In genomic region chr3:141399200-141399599, GRCh38 we compare ENCODE assay signal across 17 cellular contexts. TPM values are rescaled to one million over a fixed set of nuclear protein-coding genes. Genes with fewer than 3 reads are reported as not detected.
A peak's percentile ranks its signal among the peaks of the same experiment; 100 is the strongest.
DNase-seq lines count a peak whose midpoint lies in the region; ATAC-seq, FAIRE-seq and TF ChIP-seq lines count a peak whose summit lies in the region.
"Had no signal": no experiment of that assay in that cellular context is flagged by ENCODE, and none has a peak within 500 bp of the region (broad histone marks: within the 10 kb centered on the region; RNA-seq: fewer than 3 reads in every experiment).

No MANE protein-coding gene starts in this region.

- TF ChIP-seq POLR2A in gastroesophageal sphincter (IDR thresholded peaks at IDR 0.05) (no peak), stomach (IDR thresholded peaks at IDR 0.05) (no peak)

- H3K9me3 ChIP-seq in Panc1 (ENCODE audit: control insufficient read depth, insufficient read depth, low read depth, low read length) (peaks cover 5% of the 10 kb centered on the region; the same call in 1 of the 2 replicates), gastroesophageal sphincter (no peaks in the 10 kb centered on the region), stomach (peaks cover 0 to 7% (median 2%) of the 10 kb centered on the region in 4 donors)
- H3K9me3 ChIP-seq: ovary had no signal

- no TSS peak for BruUV-seq in Panc1 (replicated peaks; lab: Mats Ljungman, UMichigan)

- no peak overlapping the region for H3K4me3 Mint-ChIP-seq in activated CD4-positive, alpha-beta T cell treated with anti-CD3 and anti-CD28 coated beads for 36 hours

- POLR2A ChIA-PET in activated CD4-positive, alpha-beta T cell treated with anti-CD3 and anti-CD28 coated beads for 36 hours (lab: Charles Lee): no interaction called here
- POLR2A ChIA-PET in Panc1 (lab: Charles Lee): no interaction called here

- peaks cover 27% of the 10 kb centered on the region for H3K4me1 ChIP-seq in Panc1 (ENCODE audit: control insufficient read depth, insufficient read depth, low read length)
- peaks cover 10 to 42% (median 23%) of the 10 kb centered on the region in 3 donors for H3K4me1 ChIP-seq in gastroesophageal sphincter
- peaks cover 6 to 46% (median 39%) of the 10 kb centered on the region in 4 donors for H3K4me1 ChIP-seq in stomach

- in situ Hi-C loops in Panc1 (cut with HindIII; ENCODE audit: low pct_unique_long_range_greater_than_20kb, low sequenced_read_pairs): no loop called here

- H3K4me1 Mint-ChIP-seq in activated CD4-positive, alpha-beta T cell treated with anti-CD3 and anti-CD28 coated beads for 36 hours: peaks cover 41% of the 10 kb centered on the region

- H3K27me3 Mint-ChIP-seq in activated CD4-positive, alpha-beta T cell treated with anti-CD3 and anti-CD28 coated beads for 36 hours: no peaks in the 10 kb centered on the region

- intact Hi-C loops in activated CD4-positive, alpha-beta T cell treated with anti-CD3 and anti-CD28 coated beads for 36 hours (cut with DNase I, micrococcal nuclease): no loop called here
- intact Hi-C loops in Panc1 (cut with micrococcal nuclease; ENCODE audit: unreplicated experiment) (no loop called here), stomach (cut with DNase I; ENCODE audit: low total_unique reads) (no loop called here)

- CTCF ChIA-PET in activated CD4-positive, alpha-beta T cell treated with anti-CD3 and anti-CD28 coated beads for 36 hours (lab: Charles Lee): no interaction called here
- CTCF ChIA-PET in Panc1 (lab: Charles Lee): no interaction called here

- peak overlapping the region; percentile 41 for H3K27ac ChIP-seq in Panc1 (ENCODE audit: low read length)
- H3K27ac ChIP-seq in gastroesophageal sphincter: peak overlapping the region; percentile 30 to 100 (median 98)
- H3K27ac ChIP-seq in stomach: peak overlapping the region in 4 of 5 donors; percentile 56 to 100 (median 96)
- H3K27ac ChIP-seq: VCaP had no signal

- H3K36me3 Mint-ChIP-seq in activated CD4-positive, alpha-beta T cell treated with anti-CD3 and anti-CD28 coated beads for 36 hours (ENCODE audit: low read depth): peaks cover 12% of the 10 kb centered on the region

- WGBS in gastroesophageal sphincter (ENCODE audit: low coverage in 1 of 2), 2 donors: 83 to 100% methylated on average over 1 of the region's 2 CpGs
- WGBS in stomach, 5 donors: 48 to 66% (median 59%) methylated on average over 2 of the region's 2 CpGs

- H3K9me3 Mint-ChIP-seq in activated CD4-positive, alpha-beta T cell treated with anti-CD3 and anti-CD28 coated beads for 36 hours (ENCODE audit: low read depth): peaks cover 12% of the 10 kb centered on the region

- H3K4me3 ChIP-seq in Panc1 (ENCODE audit: low read depth in 2 of 2, low read length in 2 of 2): no peak overlapping the region
- H3K4me3 ChIP-seq in gastroesophageal sphincter: no peak overlapping the region
- no peak overlapping the region for H3K4me3 ChIP-seq in stomach
- H3K4me3 ChIP-seq: ovary had no signal

- FAIRE-seq in urothelium cell line (lab: Jason Lieb, UNC): no peak
- FAIRE-seq: bronchial epithelial cell, islet of Langerhans, RCC 7860 had no signal

- TF ChIP-seq CTCF in Panc1 (IDR thresholded peaks at IDR 0.05) (no peak), gastroesophageal sphincter (IDR thresholded peaks at IDR 0.05) (no peak), stomach (IDR thresholded peaks at IDR 0.05) (no peak)

- ATAC-seq in activated CD4-positive, alpha-beta T cell treated with anti-CD3 and anti-CD28 coated beads for 36 hours: no peak
- ATAC-seq in Panc1 (no peak), gastroesophageal sphincter (no peak)
- ATAC-seq: stimulated activated naive CD8-positive, alpha-beta T cell treated with anti-CD3 and anti-CD28 coated beads, Interleukin-15, Interleukin-2, amounts not matched to agents 100 U/mL and 50 U/mL, for 24 hours had no signal

- H3K27me3 ChIP-seq in Panc1 (ENCODE audit: control insufficient read depth, insufficient read depth, low read length): no peaks in the 10 kb centered on the region
- no peaks in the 10 kb centered on the region for H3K27me3 ChIP-seq in gastroesophageal sphincter
- H3K27me3 ChIP-seq in stomach: no peaks in the 10 kb centered on the region
- H3K27me3 ChIP-seq: ovary had no signal

- peak overlapping the region; percentile 11 for H3K27ac Mint-ChIP-seq in activated CD4-positive, alpha-beta T cell treated with anti-CD3 and anti-CD28 coated beads for 36 hours

- H3K36me3 ChIP-seq in Panc1 (ENCODE audit: control insufficient read depth, insufficient read depth, low read length): no peaks in the 10 kb centered on the region
- H3K36me3 ChIP-seq in gastroesophageal sphincter: peaks cover 0 to 19% of the 10 kb centered on the region in 2 donors
- peaks cover 6 to 23% (median 18%) of the 10 kb centered on the region in 4 donors for H3K36me3 ChIP-seq in stomach
- H3K36me3 ChIP-seq: ovary had no signal

- TF ChIP-seq EP300 in gastroesophageal sphincter (IDR thresholded peaks at IDR 0.05) (no peak), stomach (IDR thresholded peaks at IDR 0.05) (no peak)

- DNase-seq in activated CD4-positive, alpha-beta T cell treated with anti-CD3 and anti-CD28 coated beads for 36 hours: no peak
- DNase-seq in activated CD4-positive, alpha-beta T cell treated with anti-CD3 and anti-CD28 coated beads, Interleukin-2, amount 50 U/mL, for 4 hours: no peak
- DNase-seq in Panc1 (ENCODE audit: low read depth, low spot score) (no peak), stomach (no peak), COLO829 (ENCODE audit: low spot score) (no peak), urothelium cell line (ENCODE audit: low spot score) (no peak)
- no peak for DNase-seq in stimulated activated CD4-positive, alpha-beta T cell treated with anti-CD3 and anti-CD28 coated beads, Interleukin-15, amount 100 ng/mL, for 24 hours
- DNase-seq: ACHN; NCI-H2029 treated with DMSO at 0.1 percent for 48 hours; ovary; stimulated activated CD4-positive, alpha-beta T cell treated with anti-CD3 and anti-CD28 coated beads, Interleukin-1b, Interleukin-23, amount 100 ng/mL, for 48 hours; stimulated activated naive CD8-positive, alpha-beta T cell treated with anti-CD3 and anti-CD28 coated beads, Interleukin-15, Interleukin-2, amounts not matched to agents 100 U/mL and 50 U/mL, for 24 hours had no signal

RNA-seq across cellular contexts. Expression of gene ZBTB38, which starts 30.9 kb away (rescaled TPM):
- total RNA-seq in activated CD4-positive, alpha-beta T cell treated with anti-CD3 and anti-CD28 coated beads for 36 hours: 10 to 100 TPM; 21.3 to 22.0 TPM
- 46.7 TPM for total RNA-seq in Panc1 (2021; ENCODE audit: unreplicated experiment)
- polyA plus RNA-seq in Panc1 (2012; ENCODE audit: insufficient read length): 34.0 TPM
- total RNA-seq in gastroesophageal sphincter: 100 to 1,000 TPM; 183 to 225 (median 203) TPM
- 100 to 1,000 TPM in 1 of 5 donors, 10 to 100 TPM in 4; 26.9 to 253 (median 64.3) TPM for total RNA-seq in stomach
- 10 to 100 TPM in 1 of 3 donors, 1 to 10 TPM in 2; 5.3 to 10.7 (median 9.5) TPM for polyA plus RNA-seq in stomach

Comparison
In these comparisons a context has a peak if more than half of its experiments do, and no peak if none do; other contexts are left out.
1. H3K27ac ChIP-seq: peak in every context shown above with its lines; median percentile 98 in gastroesophageal sphincter; 96 in stomach; 41 in Panc1.